In the genomic region with DNA sequence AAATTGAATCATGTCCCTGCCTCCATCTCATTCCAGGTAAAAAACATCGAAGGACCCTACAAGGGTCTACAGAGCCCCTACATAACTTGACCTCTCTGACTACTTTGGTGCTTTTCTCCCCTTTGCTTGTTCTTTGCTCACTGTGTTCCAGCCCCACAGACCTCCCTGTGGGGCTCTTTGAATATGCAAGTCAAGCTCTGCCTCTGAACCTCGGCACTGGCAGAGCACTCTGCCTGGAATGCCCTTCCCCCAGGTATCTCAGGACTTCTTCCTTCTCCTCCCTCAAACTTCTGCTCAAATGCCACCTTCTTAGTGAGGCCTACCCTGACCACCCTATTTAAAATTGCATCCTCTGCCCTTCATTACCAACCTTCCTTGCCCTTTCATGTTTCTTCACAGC, we compare ENCODE assay signal across 17 cellular contexts.
A peak's percentile ranks its signal among the peaks of the same experiment; 100 is the strongest.
DNase-seq lines count a peak whose midpoint lies in the region; ATAC-seq, FAIRE-seq and TF ChIP-seq lines count a peak whose summit lies in the region.
"Had no signal": no experiment of that assay in that cellular context is flagged by ENCODE, and none has a peak within 500 bp of the region (broad histone marks: within the 10 kb centered on the region; RNA-seq: fewer than 3 reads in every experiment).

No MANE protein-coding gene starts in this region.

- no peak overlapping the region for H3K4me3 ChIP-seq in endodermal cell (ENCODE audit: low read length)
- H3K4me3 ChIP-seq in heart left ventricle = no peak overlapping the region

- H3K4me1 Mint-ChIP-seq in activated CD8-positive, alpha-beta memory T cell treated with anti-CD3 and anti-CD28 coated beads, Interleukin-2, amount 10 ng/mL, durations not matched to agents 7 days and 5 days = no peaks in the 10 kb centered on the region
- peaks cover 6% of the 10 kb centered on the region for H3K4me1 Mint-ChIP-seq in endodermal cell
- H3K4me1 Mint-ChIP-seq: CD8-positive, alpha-beta memory T cell had no signal

- CTCF ChIA-PET in activated CD8-positive, alpha-beta memory T cell treated with anti-CD3 and anti-CD28 coated beads, Interleukin-2, amount 10 ng/mL, durations not matched to agents 7 days and 5 days (lab: Charles Lee) = interaction anchor here (1.2 to 2.8 kb wide), 8 partner anchors 9 to 246 kb away, joined by 4 to 31 read pairs (median 6); partner anchors contain the start of gene PLXNA2

- no peak overlapping the region for H3K9ac ChIP-seq in endodermal cell (ENCODE audit: extremely low read depth, low read length, poor library complexity, severe bottlenecking)

- no peak for TF ChIP-seq POLR2A in heart left ventricle (IDR thresholded peaks at IDR 0.05)
- TF ChIP-seq POLR2A in H54 (IDR thresholded peaks at IDR 0.05; ENCODE audit: low read depth, low read length) = no peak

- no peaks in the 10 kb centered on the region for H3K27me3 ChIP-seq in endodermal cell (ENCODE audit: control insufficient read depth, insufficient read depth, low read length, poor library complexity, severe bottlenecking)
- no peaks in the 10 kb centered on the region for H3K27me3 ChIP-seq in heart left ventricle

- no peak overlapping the region for H3K27ac ChIP-seq in endodermal cell (ENCODE audit: low read depth, low read length)
- no peak overlapping the region for H3K27ac ChIP-seq in heart left ventricle
- H3K27ac ChIP-seq: 22Rv1, HL-60 had no signal

- H3K27me3 Mint-ChIP-seq in activated CD8-positive, alpha-beta memory T cell treated with anti-CD3 and anti-CD28 coated beads, Interleukin-2, amount 10 ng/mL, durations not matched to agents 7 days and 5 days = peaks cover 14% of the 10 kb centered on the region
- H3K27me3 Mint-ChIP-seq in endodermal cell (ENCODE audit: insufficient read depth) = peaks cover 14% of the 10 kb centered on the region

- TF ChIP-seq CTCF in endodermal cell (conservative IDR thresholded peaks at IDR 0.05) (no peak), heart left ventricle (IDR thresholded peaks at IDR 0.05) (no peak)

- H3K36me3 Mint-ChIP-seq in activated CD8-positive, alpha-beta memory T cell treated with anti-CD3 and anti-CD28 coated beads, Interleukin-2, amount 10 ng/mL, durations not matched to agents 7 days and 5 days = no peaks in the 10 kb centered on the region
- H3K36me3 Mint-ChIP-seq in endodermal cell (ENCODE audit: low read depth) = no peaks in the 10 kb centered on the region
- H3K36me3 Mint-ChIP-seq: CD14-positive monocyte; CD8-positive, alpha-beta memory T cell had no signal

- peak; percentile 1 for DNase-seq in activated CD8-positive, alpha-beta memory T cell treated with anti-CD3 and anti-CD28 coated beads, Interleukin-2, amount 10 ng/mL, durations not matched to agents 7 days and 5 days
- DNase-seq in activated CD8-positive, alpha-beta memory T cell treated with anti-CD3 and anti-CD28 coated beads, Interleukin-2, amount 50 U/mL, for 4 hours = no peak
- DNase-seq in endodermal cell (peak; percentile 65), islet precursor cell (peak; percentile 11), heart left ventricle (no peak), H54 (ENCODE audit: insufficient read length, low spot score) (no peak)
- DNase-seq: Caco-2; CD8-positive, alpha-beta memory T cell; DND-41; GF-D8; HCEC 1CT; HFFc6 had no signal

- intact Hi-C loops in heart left ventricle (cut with DNase I) = loop anchor here in 1 of 10 donors (1.0 kb wide), 1 partner anchor 113 kb away; no protein-coding TSS in a partner anchor

- 83% methylated on average over 2 of the region's 2 CpGs for WGBS in endodermal cell (ENCODE audit: insufficient coverage in 1 of 2, insufficient read length in 1 of 2), 2 experiments
- 94 to 97% (median 96%) methylated on average over 2 of the region's 2 CpGs for WGBS in heart left ventricle, 4 donors

- no peaks in the 10 kb centered on the region for H3K36me3 ChIP-seq in endodermal cell (ENCODE audit: control insufficient read depth, insufficient read depth, low read length)
- no peaks in the 10 kb centered on the region for H3K36me3 ChIP-seq in heart left ventricle

- ATAC-seq in activated CD8-positive, alpha-beta memory T cell treated with anti-CD3 and anti-CD28 coated beads, Interleukin-2, amount 10 ng/mL, durations not matched to agents 7 days and 5 days = no peak
- ATAC-seq in GM18511 (IDR thresholded peaks at IDR 0.05; ENCODE audit: unreplicated experiment) = no peak
- no peak for ATAC-seq in heart left ventricle
- no peak for ATAC-seq in HG03280 (IDR thresholded peaks at IDR 0.05; ENCODE audit: unreplicated experiment)

- no peak overlapping the region for H3K4me3 Mint-ChIP-seq in activated CD8-positive, alpha-beta memory T cell treated with anti-CD3 and anti-CD28 coated beads, Interleukin-2, amount 10 ng/mL, durations not matched to agents 7 days and 5 days
- no peak overlapping the region for H3K4me3 Mint-ChIP-seq in endodermal cell
- H3K4me3 Mint-ChIP-seq: CD8-positive, alpha-beta memory T cell; HFFc6 had no signal

- H3K9me3 ChIP-seq in endodermal cell (ENCODE audit: control insufficient read depth, low read length) = peaks cover 7% of the 10 kb centered on the region
- H3K9me3 ChIP-seq in heart left ventricle = peaks cover 0 to 6% (median 0%) of the 10 kb centered on the region in 12 donors
- H3K9me3 ChIP-seq: Caco-2 had no signal

- H3K27ac Mint-ChIP-seq in activated CD8-positive, alpha-beta memory T cell treated with anti-CD3 and anti-CD28 coated beads, Interleukin-2, amount 10 ng/mL, durations not matched to agents 7 days and 5 days = no peak overlapping the region
- H3K27ac Mint-ChIP-seq in endodermal cell = no peak overlapping the region
- H3K27ac Mint-ChIP-seq: CD14-positive monocyte, HFFc6 had no signal

- no peaks in the 10 kb centered on the region for H3K4me1 ChIP-seq in endodermal cell (ENCODE audit: control insufficient read depth, insufficient read depth, low read length)
- peaks cover 0 to 7% (median 0%) of the 10 kb centered on the region in 12 donors for H3K4me1 ChIP-seq in heart left ventricle
- H3K4me1 ChIP-seq: Caco-2 had no signal

- H3K9me3 Mint-ChIP-seq in activated CD8-positive, alpha-beta memory T cell treated with anti-CD3 and anti-CD28 coated beads, Interleukin-2, amount 10 ng/mL, durations not matched to agents 7 days and 5 days (ENCODE audit: low read depth) = no peaks in the 10 kb centered on the region
- H3K9me3 Mint-ChIP-seq in endodermal cell = peaks cover 1% of the 10 kb centered on the region
- H3K9me3 Mint-ChIP-seq: CD8-positive, alpha-beta memory T cell; HFFc6 had no signal

- FAIRE-seq in H54 (lab: Jason Lieb, UNC) = no peak

Comparison
In these comparisons a context has a peak if more than half of its experiments do, and no peak if none do; other contexts are left out.
1. DNase-seq: peak in activated CD8-positive, alpha-beta memory T cell treated with anti-CD3 and anti-CD28 coated beads, Interleukin-2, amount 10 ng/mL, durations not matched to agents 7 days and 5 days (single experiment), endodermal cell (single experiment) and islet precursor cell (single experiment); none in activated CD8-positive, alpha-beta memory T cell treated with anti-CD3 and anti-CD28 coated beads, Interleukin-2, amount 50 U/mL, for 4 hours (single experiment), heart left ventricle (0 of 5) and H54 (single experiment).